In the genomic region with DNA sequence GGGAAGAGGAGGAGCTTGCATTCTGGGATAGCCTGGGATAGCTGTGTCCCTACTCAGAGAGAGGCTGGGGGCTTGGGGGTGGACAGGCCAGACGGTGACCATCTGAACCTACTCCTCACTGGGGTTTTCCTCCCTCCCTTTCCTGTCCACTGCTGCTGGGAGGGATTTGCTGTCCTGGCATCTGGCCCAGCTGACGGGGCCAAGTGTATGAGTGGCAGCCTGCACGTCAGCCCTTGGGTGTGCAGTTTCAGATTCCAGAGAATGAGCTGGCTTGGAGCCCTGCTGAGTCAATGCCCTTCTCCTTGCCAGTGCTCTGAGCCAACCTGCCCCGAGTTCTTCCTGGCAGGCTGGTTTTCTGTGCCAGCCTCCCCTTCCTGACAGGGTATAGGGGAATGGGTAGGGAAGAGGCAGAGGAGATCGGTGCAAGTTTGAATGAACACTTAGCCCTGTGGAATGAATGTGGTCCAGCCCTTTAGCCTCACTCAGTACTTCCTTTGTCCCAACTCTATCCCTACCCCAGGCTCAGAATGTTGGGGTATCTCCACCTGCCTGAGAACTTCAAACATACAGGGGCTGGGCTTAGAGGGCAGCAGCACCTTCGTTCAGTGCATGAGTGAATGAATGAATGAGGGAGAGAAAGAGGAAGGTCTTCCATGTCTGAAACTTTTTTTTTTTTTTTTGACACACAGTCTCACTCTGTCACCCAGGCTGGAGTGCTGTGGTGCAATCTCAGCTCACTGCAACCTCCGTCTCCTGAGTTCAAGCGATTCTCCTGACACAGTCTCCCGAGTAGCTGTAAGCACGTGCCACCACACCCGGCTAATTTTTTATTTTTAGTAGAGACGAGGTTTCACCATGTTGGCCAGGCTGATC, we compare ENCODE assay signal across 1 cellular context.
A peak's percentile ranks its signal among the peaks of the same experiment; 100 is the strongest.
TF ChIP-seq lines count a peak whose summit lies in the region.

No MANE protein-coding gene starts in this region.

TF ChIP-seq in SK-N-SH, 30 proteins besides CTCF, POLR2A, EP300 and RAD21 (continued from another document):
- TF ChIP-seq, protein P1, sequence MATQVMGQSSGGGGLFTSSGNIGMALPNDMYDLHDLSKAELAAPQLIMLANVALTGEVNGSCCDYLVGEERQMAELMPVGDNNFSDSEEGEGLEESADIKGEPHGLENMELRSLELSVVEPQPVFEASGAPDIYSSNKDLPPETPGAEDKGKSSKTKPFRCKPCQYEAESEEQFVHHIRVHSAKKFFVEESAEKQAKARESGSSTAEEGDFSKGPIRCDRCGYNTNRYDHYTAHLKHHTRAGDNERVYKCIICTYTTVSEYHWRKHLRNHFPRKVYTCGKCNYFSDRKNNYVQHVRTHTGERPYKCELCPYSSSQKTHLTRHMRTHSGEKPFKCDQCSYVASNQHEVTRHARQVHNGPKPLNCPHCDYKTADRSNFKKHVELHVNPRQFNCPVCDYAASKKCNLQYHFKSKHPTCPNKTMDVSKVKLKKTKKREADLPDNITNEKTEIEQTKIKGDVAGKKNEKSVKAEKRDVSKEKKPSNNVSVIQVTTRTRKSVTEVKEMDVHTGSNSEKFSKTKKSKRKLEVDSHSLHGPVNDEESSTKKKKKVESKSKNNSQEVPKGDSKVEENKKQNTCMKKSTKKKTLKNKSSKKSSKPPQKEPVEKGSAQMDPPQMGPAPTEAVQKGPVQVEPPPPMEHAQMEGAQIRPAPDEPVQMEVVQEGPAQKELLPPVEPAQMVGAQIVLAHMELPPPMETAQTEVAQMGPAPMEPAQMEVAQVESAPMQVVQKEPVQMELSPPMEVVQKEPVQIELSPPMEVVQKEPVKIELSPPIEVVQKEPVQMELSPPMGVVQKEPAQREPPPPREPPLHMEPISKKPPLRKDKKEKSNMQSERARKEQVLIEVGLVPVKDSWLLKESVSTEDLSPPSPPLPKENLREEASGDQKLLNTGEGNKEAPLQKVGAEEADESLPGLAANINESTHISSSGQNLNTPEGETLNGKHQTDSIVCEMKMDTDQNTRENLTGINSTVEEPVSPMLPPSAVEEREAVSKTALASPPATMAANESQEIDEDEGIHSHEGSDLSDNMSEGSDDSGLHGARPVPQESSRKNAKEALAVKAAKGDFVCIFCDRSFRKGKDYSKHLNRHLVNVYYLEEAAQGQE (IDR thresholded peaks at IDR 0.05; ENCODE audit: low read depth, low read length), result peak; percentile 57; the same call in 1 of the 2 replicates
- TF ChIP-seq YY1 (IDR thresholded peaks at IDR 0.05; ENCODE audit: low read depth) (no peak), MXI1 (IDR thresholded peaks at IDR 0.05; ENCODE audit: low read depth, low read length) (peak; percentile 69; the same call in 1 of the 2 replicates), FOSL2 (IDR thresholded peaks at IDR 0.05; ENCODE audit: borderline replicate concordance, low read depth) (peak; percentile 93), TEAD4 (IDR thresholded peaks at IDR 0.05; ENCODE audit: borderline replicate concordance, insufficient read depth) (peak; percentile 84)
